In genomic region chr1:120267894-120268551, GRCh38 we compare ENCODE assay signal across 5 cellular contexts.
DNase-seq lines count a peak whose midpoint lies in the region; ATAC-seq and TF ChIP-seq lines count a peak whose summit lies in the region.
"Not testable (repeated sequence)": the region's sequence is repeated elsewhere in the genome, so short reads cannot be mapped to it uniquely, and the experiment has no call there.

No MANE protein-coding gene starts in this region.

- not testable (repeated sequence) for H3K36me3 ChIP-seq in MG63, gastroesophageal sphincter, upper lobe of left lung

- H3K4me1 Mint-ChIP-seq in activated CD4-positive, alpha-beta T cell treated with anti-CD3 and anti-CD28 coated beads, Interleukin-2, amount 10 ng/mL, durations not matched to agents 24 days and 14 days: not testable (repeated sequence)

- no CpG with 5 or more reads among the region's 1 CpG for WGBS in gastroesophageal sphincter (ENCODE audit: low coverage in 1 of 2), 2 donors
- no CpG with 5 or more reads among the region's 1 CpG for WGBS in upper lobe of left lung, 2 donors

- H3K27ac ChIP-seq in gastroesophageal sphincter, upper lobe of left lung: not testable (repeated sequence)

- H3K4me1 ChIP-seq in gastroesophageal sphincter, upper lobe of left lung: not testable (repeated sequence)

- ATAC-seq in gastroesophageal sphincter: peak; percentile 48
- ATAC-seq in sciatic nerve: peak; percentile 58
- peak; percentile 46 to 62 for ATAC-seq in upper lobe of left lung (ENCODE audit: low FRiP score in 2 of 2)

- TF ChIP-seq POLR2A in gastroesophageal sphincter (IDR thresholded peaks at IDR 0.05); upper lobe of left lung (IDR thresholded peaks at IDR 0.05): not testable (repeated sequence)

- H3K4me3 Mint-ChIP-seq in activated CD4-positive, alpha-beta T cell treated with anti-CD3 and anti-CD28 coated beads, Interleukin-2, amount 10 ng/mL, durations not matched to agents 24 days and 14 days: not testable (repeated sequence)

- H3K27me3 ChIP-seq in MG63, gastroesophageal sphincter, upper lobe of left lung: not testable (repeated sequence)

- not testable (repeated sequence) for H3K27ac Mint-ChIP-seq in activated CD4-positive, alpha-beta T cell treated with anti-CD3 and anti-CD28 coated beads, Interleukin-2, amount 10 ng/mL, durations not matched to agents 24 days and 14 days

- DNase-seq in MG63: peak; percentile 1
- peak; percentile 31 for DNase-seq in activated CD4-positive, alpha-beta T cell treated with anti-CD3 and anti-CD28 coated beads, Interleukin-2, amount 10 ng/mL, durations not matched to agents 24 days and 14 days
- not testable (repeated sequence) for DNase-seq in sciatic nerve (ENCODE audit: low spot score); upper lobe of left lung

- TF ChIP-seq CTCF in gastroesophageal sphincter (IDR thresholded peaks at IDR 0.05); upper lobe of left lung (IDR thresholded peaks at IDR 0.05): not testable (repeated sequence)

- H3K27me3 Mint-ChIP-seq in activated CD4-positive, alpha-beta T cell treated with anti-CD3 and anti-CD28 coated beads, Interleukin-2, amount 10 ng/mL, durations not matched to agents 24 days and 14 days: not testable (repeated sequence)

- not testable (repeated sequence) for H3K9me3 Mint-ChIP-seq in activated CD4-positive, alpha-beta T cell treated with anti-CD3 and anti-CD28 coated beads, Interleukin-2, amount 10 ng/mL, durations not matched to agents 24 days and 14 days

- not testable (repeated sequence) for H3K9me3 ChIP-seq in MG63, gastroesophageal sphincter, upper lobe of left lung

- H3K4me3 ChIP-seq in MG63, gastroesophageal sphincter, upper lobe of left lung: not testable (repeated sequence)

- TF ChIP-seq EP300 in gastroesophageal sphincter (IDR thresholded peaks at IDR 0.05); upper lobe of left lung (IDR thresholded peaks at IDR 0.05): not testable (repeated sequence)

- not testable (repeated sequence) for H3K36me3 Mint-ChIP-seq in activated CD4-positive, alpha-beta T cell treated with anti-CD3 and anti-CD28 coated beads, Interleukin-2, amount 10 ng/mL, durations not matched to agents 24 days and 14 days (ENCODE audit: low read depth)

- intact Hi-C loops in activated CD4-positive, alpha-beta T cell treated with anti-CD3 and anti-CD28 coated beads, Interleukin-2, amount 10 ng/mL, durations not matched to agents 24 days and 14 days (cut with micrococcal nuclease); sciatic nerve (cut with DNase I): not testable (repeated sequence)
